In the genomic region with DNA sequence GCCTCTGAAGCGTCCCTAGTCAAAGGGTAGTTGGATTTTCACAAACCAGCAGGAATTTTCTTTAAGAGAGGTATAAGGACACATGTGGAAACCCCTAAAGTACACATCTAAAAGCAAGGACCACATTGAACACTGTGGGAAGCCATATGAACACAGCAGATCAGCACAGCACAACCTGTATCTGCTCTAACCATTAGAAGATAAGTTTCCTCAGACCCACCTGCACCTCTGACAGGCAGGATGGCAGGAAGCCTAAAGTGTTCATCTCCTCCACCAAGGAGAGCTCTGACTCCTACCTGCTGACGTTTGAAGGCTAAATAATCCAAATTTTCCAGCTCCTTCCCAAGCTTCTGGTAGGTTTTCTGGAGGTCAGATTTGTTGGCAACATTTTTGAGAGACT, we compare ENCODE assay signal across 8 cellular contexts.
"Had no signal": no experiment of that assay in that cellular context is flagged by ENCODE, and none has a peak within 500 bp of the region (broad histone marks: within the 10 kb centered on the region; RNA-seq: fewer than 3 reads in every experiment).

No MANE protein-coding gene starts in this region.

- H3K4me3 ChIP-seq: thoracic aorta had no signal

- H3K9me3 Mint-ChIP-seq: activated naive CD4-positive, alpha-beta T cell treated with anti-CD3 and anti-CD28 coated beads for 36 hours; activated naive CD8-positive, alpha-beta T cell treated with anti-CD3 and anti-CD28 coated beads, Interleukin-2, amount 50 U/mL, for 24 hours; activated T-helper 2 cell treated with anti-CD3 and anti-CD28 coated beads, Interferon-gamma antibody, Interleukin-2, Interleukin-4, amounts not matched to agents 10 μg/mL and 5 μg/mL and 100 μg/mL, durations not matched to agents 14 hours and 24 hours and 36 hours; naive B cell had no signal

- H3K79me2 ChIP-seq: parathyroid adenoma had no signal

- H3K9ac ChIP-seq: parathyroid adenoma had no signal

- H3K9me3 ChIP-seq: esophagus squamous epithelium, thoracic aorta had no signal

- H3K27me3 ChIP-seq: esophagus squamous epithelium had no signal

- H3K4me3 Mint-ChIP-seq: activated naive CD4-positive, alpha-beta T cell treated with anti-CD3 and anti-CD28 coated beads for 36 hours; activated naive CD8-positive, alpha-beta T cell treated with anti-CD3 and anti-CD28 coated beads, Interleukin-2, amount 50 U/mL, for 24 hours; naive B cell had no signal

- H3K27ac Mint-ChIP-seq: activated naive CD4-positive, alpha-beta T cell treated with anti-CD3 and anti-CD28 coated beads for 36 hours; activated naive CD8-positive, alpha-beta T cell treated with anti-CD3 and anti-CD28 coated beads, Interleukin-2, amount 50 U/mL, for 24 hours; activated T-helper 2 cell treated with anti-CD3 and anti-CD28 coated beads, Interferon-gamma antibody, Interleukin-2, Interleukin-4, amounts not matched to agents 10 μg/mL and 5 μg/mL and 100 μg/mL, durations not matched to agents 14 hours and 24 hours and 36 hours; naive B cell had no signal

- H3K36me3 Mint-ChIP-seq: naive B cell had no signal

- H3K36me3 ChIP-seq: esophagus squamous epithelium, thoracic aorta had no signal

- H3K27ac ChIP-seq: esophagus squamous epithelium, parathyroid adenoma, thoracic aorta had no signal

- H3K4me1 ChIP-seq: esophagus squamous epithelium, parathyroid adenoma had no signal

- H3K27me3 Mint-ChIP-seq: activated naive CD8-positive, alpha-beta T cell treated with anti-CD3 and anti-CD28 coated beads, Interleukin-2, amount 50 U/mL, for 24 hours had no signal

- H3K4me1 Mint-ChIP-seq: activated naive CD8-positive, alpha-beta T cell treated with anti-CD3 and anti-CD28 coated beads, Interleukin-2, amount 50 U/mL, for 24 hours; naive B cell had no signal

- DNase-seq: activated CD4-positive, CD25-positive, alpha-beta regulatory T cell treated with anti-CD3 and anti-CD28 coated beads, Interleukin-2, amount 50 U/mL, for 72 hours; esophagus squamous epithelium had no signal
